In genomic region chr18:50697509-50697908, GRCh38 we compare ENCODE assay signal across 26 cellular contexts.
A peak's percentile ranks its signal among the peaks of the same experiment; 100 is the strongest.
DNase-seq lines count a peak whose midpoint lies in the region; ATAC-seq, FAIRE-seq and TF ChIP-seq lines count a peak whose summit lies in the region.
"Had no signal": no experiment of that assay in that cellular context is flagged by ENCODE, and none has a peak within 500 bp of the region (broad histone marks: within the 10 kb centered on the region; RNA-seq: fewer than 3 reads in every experiment).

No MANE protein-coding gene starts in this region.

- H3K9me3 ChIP-seq in GM12878 (replicated peaks; ENCODE audit: control insufficient read depth, insufficient read depth, low read length), result no peaks in the 10 kb centered on the region
- H3K9me3 ChIP-seq in kidney (ENCODE audit: control insufficient read depth in 1 of 2, low read length in 2 of 2), result no peaks in the 10 kb centered on the region
- H3K9me3 ChIP-seq: esophagus muscularis mucosa, gastrocnemius medialis, tibial nerve had no signal

- H3K27ac ChIP-seq in GM12878 (ENCODE audit: control insufficient read depth, insufficient read depth) (no peak overlapping the region), kidney (ENCODE audit: low read depth in 2 of 2, low read length in 2 of 2) (no peak overlapping the region)
- H3K27ac ChIP-seq: esophagus muscularis mucosa, gastrocnemius medialis, tibial nerve had no signal

- in situ Hi-C loops in GM12878 (cut with MboI), result no loop called here

- DNase-seq in GM12878 (ENCODE audit: low read depth, low spot score) (no peak), NCI-H1105 treated with DMSO at 0.1 percent for 48 hours (lab: John Stamatoyannopoulos, UW) (no peak), kidney (no peak), H54 (ENCODE audit: insufficient read length, low spot score) (no peak)
- DNase-seq: activated B cell treated with CpG ODN at 0.5 μM for 24 hours; activated CD8-positive, alpha-beta T cell treated with anti-CD3 and anti-CD28 coated beads for 36 hours; activated naive CD4-positive, alpha-beta T cell treated with anti-CD3 and anti-CD28 coated beads, Interleukin-2, amount 50 U/mL, for 16 hours; activated T-cell treated with anti-CD3 and anti-CD28 coated beads, Interleukin-2, amount 50 U/mL, for 4 hours; aorta; effector memory CD8-positive, alpha-beta T cell; gastrocnemius medialis; GF-D8; NCI-H2107; NCI-H510A; stimulated activated CD4-positive, alpha-beta T cell treated with anti-CD3 and anti-CD28 coated beads, Interleukin-4, amount 100 ng/mL, for 1 hour; stimulated activated naive CD8-positive, alpha-beta T cell treated with anti-CD3 and anti-CD28 coated beads, Interleukin-15, amount 100 ng/mL, for 72 hours had no signal

- intact Hi-C loops in GM12878 (cut with micrococcal nuclease; ENCODE audit: unreplicated experiment), result no loop called here
- intact Hi-C loops in kidney (cut with DNase I), result no loop called here

- FAIRE-seq in GM12878 (lab: Jason Lieb, UNC) (no peak), kidney (lab: Jason Lieb, UNC) (no peak), H54 (lab: Jason Lieb, UNC) (no peak)
- FAIRE-seq: keratinocyte had no signal

- H3K4me2 ChIP-seq in GM12878 (ENCODE audit: control insufficient read depth, insufficient read depth), result no peak overlapping the region
- H3K4me2 ChIP-seq: smooth muscle cell had no signal

- TF ChIP-seq CTCF in GM12878 (IDR thresholded peaks at IDR 0.05 in 2 of 3, conservative IDR thresholded peaks at IDR 0.05 in 1 of 3; ENCODE audit: control insufficient read depth in 2 of 3, extremely low read depth in 1 of 3, insufficient read depth in 1 of 3, low read depth in 3 of 3, low read length in 3 of 3), result no peak
- TF ChIP-seq CTCF in kidney (IDR thresholded peaks at IDR 0.05; ENCODE audit: borderline replicate concordance, extremely low read depth, insufficient read depth), result no peak

- WGBS in GM12878 (ENCODE audit: insufficient coverage, insufficient replicate concordance, low lambda C conversion rate, missing lambda C conversion rate), result 0% methylated on average over 1 of the region's 1 CpG

- no peaks in the 10 kb centered on the region for H3K79me2 ChIP-seq in GM12878 (ENCODE audit: control insufficient read depth, insufficient read depth, low read length)

- POLR2A ChIA-PET in GM12878 (lab: Charles Lee), result no interaction called here

- no peak for TF ChIP-seq RAD21 in GM12878 (IDR thresholded peaks at IDR 0.05; ENCODE audit: insufficient read depth, low read depth, low read length)

- TF ChIP-seq POLR2A in GM12878 (IDR thresholded peaks at IDR 0.05; ENCODE audit: low read depth, low read length) (no peak), H54 (IDR thresholded peaks at IDR 0.05; ENCODE audit: low read depth, low read length) (no peak)

- H3K4me1 ChIP-seq in GM12878 (ENCODE audit: control insufficient read depth, insufficient read depth, low read length) (peaks cover 7% of the 10 kb centered on the region), kidney (ENCODE audit: control insufficient read depth in 1 of 2, insufficient read depth in 1 of 2, low read depth in 1 of 2, low read length in 2 of 2) (no peaks in the 10 kb centered on the region)
- H3K4me1 ChIP-seq: esophagus muscularis mucosa, gastrocnemius medialis, tibial nerve had no signal

- BruUV-seq in GM12878 (replicated peaks; lab: Mats Ljungman, UMichigan), result no TSS peak

- no peaks in the 10 kb centered on the region for H4K20me1 ChIP-seq in GM12878 (ENCODE audit: control insufficient read depth, insufficient read depth)

- SMC1A ChIA-PET in GM12878 (lab: Charles Lee; ENCODE audit: uncharacterized antibody, unreplicated experiment), result interaction anchor here (0.6 kb wide), 1 partner anchor 1353 kb away, joined by 3 read pairs; no protein-coding TSS in a partner anchor

- H3K9ac ChIP-seq in GM12878 (ENCODE audit: control insufficient read depth, insufficient read depth, low read length) (no peak overlapping the region), kidney (ENCODE audit: low read length in 2 of 2) (no peak overlapping the region)

- H3K4me3 ChIP-seq in GM12878 (no peak overlapping the region), kidney (ENCODE audit: low read length in 2 of 2) (no peak overlapping the region)
- H3K4me3 ChIP-seq: esophagus muscularis mucosa, gastrocnemius medialis, lung, smooth muscle cell, tibial nerve had no signal

- ATAC-seq in GM18520 (IDR thresholded peaks at IDR 0.05; ENCODE audit: unreplicated experiment) (peak; percentile 23), GM19452 (IDR thresholded peaks at IDR 0.05; ENCODE audit: unreplicated experiment) (peak; percentile 27), HG02852 (IDR thresholded peaks at IDR 0.05; ENCODE audit: unreplicated experiment) (peak; percentile 36), GM12878 (peak; percentile 62), HG02571 (IDR thresholded peaks at IDR 0.05; ENCODE audit: unreplicated experiment) (no peak)
- ATAC-seq: activated CD8-positive, alpha-beta T cell treated with anti-CD3 and anti-CD28 coated beads for 36 hours; activated T-cell treated with anti-CD3 and anti-CD28 coated beads, Interleukin-2, amount 50 U/mL, for 4 hours; effector memory CD8-positive, alpha-beta T cell; gastrocnemius medialis; SK-N-SH treated with all-trans-retinoic acid at 6 μM for 48 hours; stimulated activated naive CD8-positive, alpha-beta T cell treated with anti-CD3 and anti-CD28 coated beads, Interleukin-15, amount 100 ng/mL, for 72 hours had no signal

- RAD21 ChIA-PET in GM12878 (lab: Charles Lee; ENCODE audit: unreplicated experiment), result no interaction called here

- H3K27me3 ChIP-seq in GM12878 (replicated peaks in 1 of 2; ENCODE audit: control insufficient read depth in 2 of 2, insufficient read depth in 2 of 2, low read length in 1 of 2), result no peaks in the 10 kb centered on the region
- H3K27me3 ChIP-seq: esophagus muscularis mucosa, gastrocnemius medialis, tibial nerve had no signal

- no peak for TF ChIP-seq EP300 in GM12878 (IDR thresholded peaks at IDR 0.05; ENCODE audit: borderline replicate concordance in 1 of 2, control insufficient read depth in 1 of 2, low read depth in 2 of 2, low read length in 2 of 2)

- CTCF ChIA-PET in GM12878 (lab: Yijun Ruan, JAX), result no interaction called here

- H3K36me3 ChIP-seq in GM12878 (ENCODE audit: control insufficient read depth in 2 of 2, insufficient read depth in 2 of 2, low read length in 1 of 2) (no peaks in the 10 kb centered on the region), kidney (ENCODE audit: control insufficient read depth in 1 of 2, insufficient read depth in 2 of 2, low read length in 2 of 2) (no peaks in the 10 kb centered on the region)
- H3K36me3 ChIP-seq: esophagus muscularis mucosa, gastrocnemius medialis, tibial nerve had no signal

- H2AFZ ChIP-seq in GM12878 (ENCODE audit: control insufficient read depth, low read depth, low read length), result no peak overlapping the region

TF ChIP-seq in GM12878, 131 proteins besides CTCF, POLR2A, EP300 and RAD21 (continues in another document):
- no peak for TF ChIP-seq EGR1 (IDR thresholded peaks at IDR 0.05; ENCODE audit: borderline replicate concordance in 1 of 2, low read depth in 2 of 2, low read length in 2 of 2)
- no peak for TF ChIP-seq TARDBP (IDR thresholded peaks at IDR 0.05; ENCODE audit: borderline replicate concordance)
- TF ChIP-seq ZBTB11 (CRISPR knock-in tag; IDR thresholded peaks at IDR 0.05), result no peak
- no peak for TF ChIP-seq PAX5 (IDR thresholded peaks at IDR 0.05; ENCODE audit: borderline replicate concordance, low read depth, low read length)
- TF ChIP-seq CEBPZ (IDR thresholded peaks at IDR 0.05; ENCODE audit: low read depth, low read length), result no peak
